ENCODE assay signal across 1 cellular context in the genomic region with DNA sequence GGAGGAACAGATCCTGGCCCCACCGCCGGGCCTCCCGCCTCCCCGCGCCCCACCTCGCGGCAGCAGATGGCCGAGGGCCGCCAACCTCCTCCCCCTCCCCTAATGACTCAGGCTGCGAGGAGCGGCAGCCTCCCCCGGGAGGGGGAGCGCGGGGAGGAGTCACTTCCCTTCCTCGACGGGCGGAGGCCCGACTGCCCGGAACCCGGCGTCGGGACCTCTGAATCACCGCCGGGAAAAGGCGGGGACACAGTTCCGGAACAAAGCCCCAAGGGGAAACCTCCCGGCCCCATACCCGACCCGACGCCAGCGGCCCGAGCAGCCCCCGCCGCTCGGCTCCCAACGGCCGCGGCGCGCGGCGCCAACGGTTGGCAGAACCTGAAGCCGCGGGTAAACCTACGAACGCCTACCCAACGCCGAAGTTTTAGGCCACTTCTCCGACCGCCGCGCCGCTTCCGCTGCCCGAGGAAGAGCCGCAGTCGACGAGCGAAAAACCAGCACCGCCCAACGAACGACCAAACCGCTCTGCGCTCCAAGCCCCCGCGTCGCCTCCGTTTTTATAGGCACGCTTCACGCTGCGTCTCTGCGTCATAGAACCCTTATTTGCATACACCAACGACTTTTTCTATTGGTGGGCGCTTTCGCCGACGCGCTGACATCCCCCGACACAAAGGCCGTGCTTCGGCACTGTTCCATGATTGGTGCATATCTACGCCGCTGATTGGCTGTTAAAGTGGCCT.
A peak's percentile ranks its signal among the peaks of the same experiment; 100 is the strongest.
TF ChIP-seq lines count a peak whose summit lies in the region.

No MANE protein-coding gene starts in this region.

TF ChIP-seq in HepG2, 621 proteins besides CTCF, POLR2A, EP300 and RAD21 (continued from another document and continues in another):
- TF ChIP-seq THAP9 (CRISPR knock-in tag; IDR thresholded peaks at IDR 0.05; ENCODE audit: borderline replicate concordance), result peak; percentile 83
- TF ChIP-seq ARHGAP35 (CRISPR knock-in tag; IDR thresholded peaks at IDR 0.05; ENCODE audit: borderline replicate concordance), result peak; percentile 91
- peak; percentile 94; the same call in 1 of the 2 replicates for TF ChIP-seq ZNF615 (CRISPR knock-in tag; IDR thresholded peaks at IDR 0.05; ENCODE audit: borderline replicate concordance)
- TF ChIP-seq ZFP36L2 (CRISPR knock-in tag; IDR thresholded peaks at IDR 0.05), result peak; percentile 90; the same call in 1 of the 2 replicates
- no peak for TF ChIP-seq ZNF10 (CRISPR knock-in tag; IDR thresholded peaks at IDR 0.05; ENCODE audit: borderline replicate concordance, low read depth)
- peak; percentile 91 for TF ChIP-seq GATA4 (IDR thresholded peaks at IDR 0.05; ENCODE audit: borderline replicate concordance, low read depth)
- TF ChIP-seq ZKSCAN8 (CRISPR knock-in tag; IDR thresholded peaks at IDR 0.05; ENCODE audit: borderline replicate concordance), result peak; percentile 63; the same call in 1 of the 2 replicates
- peak; percentile 91 for TF ChIP-seq POGZ (CRISPR knock-in tag; IDR thresholded peaks at IDR 0.05)
- TF ChIP-seq ZSCAN21 (CRISPR knock-in tag; IDR thresholded peaks at IDR 0.05; ENCODE audit: borderline replicate concordance), result peak; percentile 66; the same call in 1 of the 2 replicates
- peak; percentile 98 for TF ChIP-seq DNMT3B (CRISPR knock-in tag; conservative IDR thresholded peaks at IDR 0.05)
- no peak; the same call in 1 of the 2 replicates for TF ChIP-seq GFI1 (CRISPR knock-in tag; IDR thresholded peaks at IDR 0.05; ENCODE audit: borderline replicate concordance)
- TF ChIP-seq FOXO1 (CRISPR knock-in tag; IDR thresholded peaks at IDR 0.05), result peak; percentile 73
- TF ChIP-seq SNAPC2 (CRISPR knock-in tag; IDR thresholded peaks at IDR 0.05), result no peak
- TF ChIP-seq HES4 (CRISPR knock-in tag; IDR thresholded peaks at IDR 0.05; ENCODE audit: borderline replicate concordance), result peak; percentile 96
- no peak for TF ChIP-seq RORA (CRISPR knock-in tag; IDR thresholded peaks at IDR 0.05)
- no peak for TF ChIP-seq PLRG1 (conservative IDR thresholded peaks at IDR 0.05)
- no peak for TF ChIP-seq ZFP36 (IDR thresholded peaks at IDR 0.05; ENCODE audit: borderline replicate concordance, low read depth, low read length, partially characterized antibody)
- peak; percentile 93 for TF ChIP-seq MIER3 (CRISPR knock-in tag; IDR thresholded peaks at IDR 0.05; ENCODE audit: borderline replicate concordance)
- 0 out of 2 replicates have a peak, but pooled peaks have one; percentile 16 for TF ChIP-seq GZF1 (CRISPR knock-in tag; IDR thresholded peaks at IDR 0.05)
- TF ChIP-seq ATM (IDR thresholded peaks at IDR 0.05; ENCODE audit: borderline replicate concordance), result no peak
- TF ChIP-seq ZNF547 (CRISPR knock-in tag; IDR thresholded peaks at IDR 0.05), result peak; percentile 90
- TF ChIP-seq ZNF761 (CRISPR knock-in tag; conservative IDR thresholded peaks at IDR 0.05), result no peak; the same call in none of the 2 replicates
- peak; percentile 92; the same call in 1 of the 2 replicates for TF ChIP-seq SMAD3 (CRISPR knock-in tag; IDR thresholded peaks at IDR 0.05)
- peak; percentile 75 for TF ChIP-seq FOXP4 (CRISPR knock-in tag; IDR thresholded peaks at IDR 0.05)
- TF ChIP-seq KAT7 (CRISPR knock-in tag; IDR thresholded peaks at IDR 0.05; ENCODE audit: borderline replicate concordance), result peak; percentile 95
- peak; percentile 67 for TF ChIP-seq RARA (CRISPR knock-in tag; IDR thresholded peaks at IDR 0.05)
- no peak for TF ChIP-seq ZNF703 (CRISPR knock-in tag; IDR thresholded peaks at IDR 0.05; ENCODE audit: borderline replicate concordance)
- TF ChIP-seq DMAP1 (CRISPR knock-in tag; IDR thresholded peaks at IDR 0.05), result peak; percentile 78; the same call in 1 of the 2 replicates
- no peak for TF ChIP-seq ZNF280D (CRISPR knock-in tag; IDR thresholded peaks at IDR 0.05)
- TF ChIP-seq ZNF180 (CRISPR knock-in tag; IDR thresholded peaks at IDR 0.05; ENCODE audit: borderline replicate concordance, low read depth), result no peak; the same call in 1 of the 2 replicates
- TF ChIP-seq FOXA1 (IDR thresholded peaks at IDR 0.05), result no peak
- TF ChIP-seq FOXA1 (CRISPR knock-in tag; IDR thresholded peaks at IDR 0.05), result peak; percentile 68
- TF ChIP-seq FLYWCH1 (CRISPR knock-in tag; IDR thresholded peaks at IDR 0.05), result no peak
- TF ChIP-seq TCF7 (IDR thresholded peaks at IDR 0.05; ENCODE audit: low read depth), result no peak
- peak; percentile 29; the same call in 1 of the 2 replicates for TF ChIP-seq HNF4G (IDR thresholded peaks at IDR 0.05; ENCODE audit: borderline replicate concordance, low read depth, low read length)
- peak; percentile 39 for TF ChIP-seq HNF4G (CRISPR knock-in tag; IDR thresholded peaks at IDR 0.05; ENCODE audit: borderline replicate concordance, low read depth)
- TF ChIP-seq, protein P1, sequence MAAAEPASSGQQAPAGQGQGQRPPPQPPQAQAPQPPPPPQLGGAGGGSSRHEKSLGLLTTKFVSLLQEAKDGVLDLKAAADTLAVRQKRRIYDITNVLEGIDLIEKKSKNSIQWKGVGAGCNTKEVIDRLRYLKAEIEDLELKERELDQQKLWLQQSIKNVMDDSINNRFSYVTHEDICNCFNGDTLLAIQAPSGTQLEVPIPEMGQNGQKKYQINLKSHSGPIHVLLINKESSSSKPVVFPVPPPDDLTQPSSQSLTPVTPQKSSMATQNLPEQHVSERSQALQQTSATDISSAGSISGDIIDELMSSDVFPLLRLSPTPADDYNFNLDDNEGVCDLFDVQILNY (CRISPR knock-in tag; conservative IDR thresholded peaks at IDR 0.05), result peak; percentile 88
- peak; percentile 74 for TF ChIP-seq SP2 (CRISPR knock-in tag; IDR thresholded peaks at IDR 0.05)
- TF ChIP-seq MTERF4 (CRISPR knock-in tag; IDR thresholded peaks at IDR 0.05), result peak; percentile 95
- TF ChIP-seq, protein P2, sequence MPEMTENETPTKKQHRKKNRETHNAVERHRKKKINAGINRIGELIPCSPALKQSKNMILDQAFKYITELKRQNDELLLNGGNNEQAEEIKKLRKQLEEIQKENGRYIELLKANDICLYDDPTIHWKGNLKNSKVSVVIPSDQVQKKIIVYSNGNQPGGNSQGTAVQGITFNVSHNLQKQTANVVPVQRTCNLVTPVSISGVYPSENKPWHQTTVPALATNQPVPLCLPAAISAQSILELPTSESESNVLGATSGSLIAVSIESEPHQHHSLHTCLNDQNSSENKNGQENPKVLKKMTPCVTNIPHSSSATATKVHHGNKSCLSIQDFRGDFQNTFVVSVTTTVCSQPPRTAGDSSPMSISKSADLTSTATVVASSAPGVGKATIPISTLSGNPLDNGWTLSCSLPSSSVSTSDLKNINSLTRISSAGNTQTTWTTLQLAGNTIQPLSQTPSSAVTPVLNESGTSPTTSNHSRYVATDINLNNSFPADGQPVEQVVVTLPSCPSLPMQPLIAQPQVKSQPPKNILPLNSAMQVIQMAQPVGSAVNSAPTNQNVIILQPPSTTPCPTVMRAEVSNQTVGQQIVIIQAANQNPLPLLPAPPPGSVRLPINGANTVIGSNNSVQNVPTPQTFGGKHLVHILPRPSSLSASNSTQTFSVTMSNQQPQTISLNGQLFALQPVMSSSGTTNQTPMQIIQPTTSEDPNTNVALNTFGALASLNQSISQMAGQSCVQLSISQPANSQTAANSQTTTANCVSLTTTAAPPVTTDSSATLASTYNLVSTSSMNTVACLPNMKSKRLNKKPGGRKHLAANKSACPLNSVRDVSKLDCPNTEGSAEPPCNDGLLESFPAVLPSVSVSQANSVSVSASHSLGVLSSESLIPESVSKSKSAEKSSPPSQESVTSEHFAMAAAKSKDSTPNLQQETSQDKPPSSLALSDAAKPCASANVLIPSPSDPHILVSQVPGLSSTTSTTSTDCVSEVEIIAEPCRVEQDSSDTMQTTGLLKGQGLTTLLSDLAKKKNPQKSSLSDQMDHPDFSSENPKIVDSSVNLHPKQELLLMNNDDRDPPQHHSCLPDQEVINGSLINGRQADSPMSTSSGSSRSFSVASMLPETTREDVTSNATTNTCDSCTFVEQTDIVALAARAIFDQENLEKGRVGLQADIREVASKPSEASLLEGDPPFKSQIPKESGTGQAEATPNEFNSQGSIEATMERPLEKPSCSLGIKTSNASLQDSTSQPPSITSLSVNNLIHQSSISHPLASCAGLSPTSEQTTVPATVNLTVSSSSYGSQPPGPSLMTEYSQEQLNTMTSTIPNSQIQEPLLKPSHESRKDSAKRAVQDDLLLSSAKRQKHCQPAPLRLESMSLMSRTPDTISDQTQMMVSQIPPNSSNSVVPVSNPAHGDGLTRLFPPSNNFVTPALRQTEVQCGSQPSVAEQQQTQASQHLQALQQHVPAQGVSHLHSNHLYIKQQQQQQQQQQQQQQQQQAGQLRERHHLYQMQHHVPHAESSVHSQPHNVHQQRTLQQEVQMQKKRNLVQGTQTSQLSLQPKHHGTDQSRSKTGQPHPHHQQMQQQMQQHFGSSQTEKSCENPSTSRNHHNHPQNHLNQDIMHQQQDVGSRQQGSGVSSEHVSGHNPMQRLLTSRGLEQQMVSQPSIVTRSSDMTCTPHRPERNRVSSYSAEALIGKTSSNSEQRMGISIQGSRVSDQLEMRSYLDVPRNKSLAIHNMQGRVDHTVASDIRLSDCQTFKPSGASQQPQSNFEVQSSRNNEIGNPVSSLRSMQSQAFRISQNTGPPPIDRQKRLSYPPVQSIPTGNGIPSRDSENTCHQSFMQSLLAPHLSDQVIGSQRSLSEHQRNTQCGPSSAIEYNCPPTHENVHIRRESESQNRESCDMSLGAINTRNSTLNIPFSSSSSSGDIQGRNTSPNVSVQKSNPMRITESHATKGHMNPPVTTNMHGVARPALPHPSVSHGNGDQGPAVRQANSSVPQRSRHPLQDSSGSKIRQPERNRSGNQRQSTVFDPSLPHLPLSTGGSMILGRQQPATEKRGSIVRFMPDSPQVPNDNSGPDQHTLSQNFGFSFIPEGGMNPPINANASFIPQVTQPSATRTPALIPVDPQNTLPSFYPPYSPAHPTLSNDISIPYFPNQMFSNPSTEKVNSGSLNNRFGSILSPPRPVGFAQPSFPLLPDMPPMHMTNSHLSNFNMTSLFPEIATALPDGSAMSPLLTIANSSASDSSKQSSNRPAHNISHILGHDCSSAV (CRISPR knock-in tag; IDR thresholded peaks at IDR 0.05; ENCODE audit: borderline replicate concordance), result no peak
- TF ChIP-seq IKZF1 (IDR thresholded peaks at IDR 0.05), result no peak
